In genomic region chr7:132232394-132232793, GRCh38 we compare ENCODE assay signal across 14 cellular contexts.
DNase-seq lines count a peak whose midpoint lies in the region; TF ChIP-seq lines count a peak whose summit lies in the region.
"Had no signal": no experiment of that assay in that cellular context is flagged by ENCODE, and none has a peak within 500 bp of the region (broad histone marks: within the 10 kb centered on the region; RNA-seq: fewer than 3 reads in every experiment).

No MANE protein-coding gene starts in this region.

- H3K14ac ChIP-seq in neuronal stem cell (ENCODE audit: low read length): no peak overlapping the region

- H3K9me3 Mint-ChIP-seq in glutamatergic neuron (ENCODE audit: unreplicated experiment): no peaks in the 10 kb centered on the region

- no peak overlapping the region for H4K91ac ChIP-seq in neuronal stem cell (ENCODE audit: low read depth, low read length, poor library complexity)

- no peak overlapping the region for H3K4me3 ChIP-seq in neuronal stem cell (ENCODE audit: low read length in 2 of 2)
- H3K4me3 ChIP-seq in sigmoid colon: no peak overlapping the region
- H3K4me3 ChIP-seq in BE2C (ENCODE audit: low read depth, low read length): no peak overlapping the region

- no peak for TF ChIP-seq EP300 in sigmoid colon (IDR thresholded peaks at IDR 0.05)

- no peak overlapping the region for H2BK5ac ChIP-seq in neuronal stem cell (ENCODE audit: low read length)

- H4K8ac ChIP-seq in neuronal stem cell (ENCODE audit: low read depth, low read length): no peak overlapping the region

- H2BK120ac ChIP-seq in neuronal stem cell (ENCODE audit: low read depth, low read length): no peak overlapping the region

- H3K4me1 Mint-ChIP-seq in glutamatergic neuron (ENCODE audit: low read depth, unreplicated experiment): peaks cover 11% of the 10 kb centered on the region
- H3K4me1 Mint-ChIP-seq: B cell; CD4-positive, alpha-beta memory T cell had no signal

- no peak overlapping the region for H3K4me3 Mint-ChIP-seq in glutamatergic neuron (ENCODE audit: unreplicated experiment)
- H3K4me3 Mint-ChIP-seq: B cell; CD4-positive, alpha-beta memory T cell had no signal

- H3K4ac ChIP-seq in neuronal stem cell (ENCODE audit: low read length): no peak overlapping the region

- no peak overlapping the region for H3K9ac ChIP-seq in neuronal stem cell (ENCODE audit: low read depth, low read length, poor library complexity)

- peaks cover 5% of the 10 kb centered on the region for H3K27me3 Mint-ChIP-seq in glutamatergic neuron (ENCODE audit: unreplicated experiment)
- H3K27me3 Mint-ChIP-seq: B cell had no signal

- intact Hi-C loops in sigmoid colon (cut with DNase I): no loop called here

- peak overlapping the region; percentile 53 for H3K27ac ChIP-seq in neuronal stem cell (replicated peaks; ENCODE audit: low read length)
- no peak overlapping the region for H3K27ac ChIP-seq in sigmoid colon
- H3K27ac ChIP-seq: C4-2B had no signal

- H3K23ac ChIP-seq in neuronal stem cell (ENCODE audit: low read depth, low read length, poor library complexity): no peak overlapping the region

- H3K79me1 ChIP-seq in neuronal stem cell (ENCODE audit: low read depth, low read length): no peaks in the 10 kb centered on the region

- no peak overlapping the region for H3K4me2 ChIP-seq in neuronal stem cell (ENCODE audit: insufficient read depth, low read length, poor library complexity, severe bottlenecking)

- H2AFZ ChIP-seq in neuronal stem cell (ENCODE audit: low read length): no peak overlapping the region

- peak overlapping the region; percentile 26 for H3K27ac Mint-ChIP-seq in glutamatergic neuron (ENCODE audit: unreplicated experiment)
- H3K27ac Mint-ChIP-seq: B cell; CD4-positive, alpha-beta memory T cell had no signal

- H3K4me1 ChIP-seq in neuronal stem cell (ENCODE audit: control insufficient read depth in 2 of 2, insufficient read depth in 1 of 2, low read depth in 1 of 2, low read length in 2 of 2): peaks cover 0 to 12% of the 10 kb centered on the region in 2 donors
- H3K4me1 ChIP-seq in sigmoid colon: no peaks in the 10 kb centered on the region
- H3K4me1 ChIP-seq in BE2C: no peaks in the 10 kb centered on the region

- TF ChIP-seq CTCF in glutamatergic neuron (IDR thresholded peaks at IDR 0.05; ENCODE audit: partially characterized antibody, unreplicated experiment) (no peak), sigmoid colon (IDR thresholded peaks at IDR 0.05) (no peak), BE2C (IDR thresholded peaks at IDR 0.05; ENCODE audit: low read depth, low read length) (no peak)

- no peaks in the 10 kb centered on the region for H3K27me3 ChIP-seq in neuronal stem cell (ENCODE audit: control insufficient read depth in 3 of 3, insufficient read depth in 3 of 3, low read depth in 1 of 3, low read length in 3 of 3)
- no peaks in the 10 kb centered on the region for H3K27me3 ChIP-seq in sigmoid colon
- no peaks in the 10 kb centered on the region for H3K27me3 ChIP-seq in BE2C

- no CpG with 5 or more reads among the region's 3 CpGs for WGBS in neuronal stem cell (ENCODE audit: extremely low coverage in 2 of 2, insufficient read length in 2 of 2, insufficient replicate concordance in 1 of 2), 2 donors
- 80 to 89% methylated on average over 3 of the region's 3 CpGs for WGBS in sigmoid colon, 2 donors

- H3K9me3 ChIP-seq in neuronal stem cell (replicated peaks in 1 of 2; ENCODE audit: control insufficient read depth in 2 of 2, insufficient read depth in 1 of 2, low read depth in 1 of 2, low read length in 2 of 2) (no peaks in the 10 kb centered on the region), sigmoid colon (no peaks in the 10 kb centered on the region), BE2C (no peaks in the 10 kb centered on the region)

- H3K18ac ChIP-seq in neuronal stem cell (ENCODE audit: low read length): no peak overlapping the region

- no peak overlapping the region for H2BK12ac ChIP-seq in neuronal stem cell (ENCODE audit: low read length)

- H3K36me3 ChIP-seq in neuronal stem cell (replicated peaks in 1 of 2; ENCODE audit: control insufficient read depth in 2 of 2, insufficient read depth in 2 of 2, low read length in 2 of 2) (no peaks in the 10 kb centered on the region), sigmoid colon (no peaks in the 10 kb centered on the region), BE2C (peaks cover under 1% of the 10 kb centered on the region; the same call in 1 of the 2 replicates)

- H2AK5ac ChIP-seq in neuronal stem cell (ENCODE audit: low read depth, low read length): no peak overlapping the region

- peaks cover 5% of the 10 kb centered on the region for H3K36me3 Mint-ChIP-seq in glutamatergic neuron (ENCODE audit: unreplicated experiment)

- DNase-seq in D341Med (ENCODE audit: low spot score): peak; percentile 48
- peak; percentile 91 for DNase-seq in NCI-H82 (lab: John Stamatoyannopoulos, UW)
- no peak for DNase-seq in glutamatergic neuron
- DNase-seq in neuronal stem cell (ENCODE audit: low spot score): peak; percentile 31
- DNase-seq in NCI-H1092 (lab: John Stamatoyannopoulos, UW): no peak
- DNase-seq in sigmoid colon: no peak
- DNase-seq in NCI-H1105 treated with DMSO at 0.1 percent for 48 hours (lab: John Stamatoyannopoulos, UW): no peak
- DNase-seq in BE2C: no peak
- DNase-seq: ACHN; CD4-positive, alpha-beta memory T cell; DND-41; GF-D8 had no signal

- H2BK15ac ChIP-seq in neuronal stem cell (ENCODE audit: low read length): no peak overlapping the region

- TF ChIP-seq POLR2A in sigmoid colon (IDR thresholded peaks at IDR 0.05): no peak

Comparison
In these comparisons a context has a peak if more than half of its experiments do, and no peak if none do; other contexts are left out.
1. DNase-seq: peak in D341Med (single experiment), NCI-H82 (single experiment) and neuronal stem cell (single experiment); none in glutamatergic neuron (single experiment), NCI-H1092 (single experiment), sigmoid colon (single experiment), NCI-H1105 treated with DMSO at 0.1 percent for 48 hours (single experiment) and BE2C (single experiment).